ENCODE assay signal across 23 cellular contexts in genomic region chr3:129831503-129831902, GRCh38.
"Had no signal": no experiment of that assay in that cellular context is flagged by ENCODE, and none has a peak within 500 bp of the region (broad histone marks: within the 10 kb centered on the region; RNA-seq: fewer than 3 reads in every experiment).

No MANE protein-coding gene starts in this region.

- H3K36me3 ChIP-seq: Peyer's patch had no signal

- H3K4me3 ChIP-seq: MG63, Peyer's patch had no signal

- H3K9me3 ChIP-seq: MG63, Peyer's patch had no signal

- H3K27ac ChIP-seq: Peyer's patch had no signal

- DNase-seq: activated CD4-positive, alpha-beta T cell treated with anti-CD3 and anti-CD28 coated beads for 48 hours; activated CD4-positive, alpha-beta T cell treated with anti-CD3 and anti-CD28 coated beads, Interleukin-2, amount 50 U/mL, for 4 hours; activated CD4-positive, CD25-positive, alpha-beta regulatory T cell treated with anti-CD3 and anti-CD28 coated beads, Interleukin-2, amount 50 U/mL, for 72 hours; activated CD8-positive, alpha-beta T cell treated with anti-CD3 and anti-CD28 coated beads, Interleukin-2, amount 10 ng/mL, durations not matched to agents 7 days and 5 days; activated effector memory CD4-positive, alpha-beta T cell treated with anti-CD3 and anti-CD28 coated beads, Interleukin-2, amount 50 U/mL, for 16 hours; activated naive CD4-positive, alpha-beta T cell treated with Interleukin-2 at 50 U/mL for 16 hours; activated naive CD8-positive, alpha-beta T cell treated with anti-CD3 and anti-CD28 coated beads, Interleukin-2, amount 50 U/mL, for 24 hours; activated T-cell treated with anti-CD3 and anti-CD28 coated beads, Interleukin-2, amount 50 U/mL, for 4 hours; amygdala; cerebellar nuclear complex; NCI-H146; NCI-H187 treated with DMSO at 0.1 percent for 48 hours; NCI-H2081 treated with DMSO at 0.1 percent for 48 hours; NCI-H2171 treated with DMSO at 0.1 percent for 48 hours; NCI-H345; NCI-H510A; NCI-H526 treated with DMSO at 0.1 percent for 48 hours; OCI-M1; Peyer's patch; SHP77 had no signal

- H3K27me3 ChIP-seq: MG63, Peyer's patch had no signal

- ATAC-seq: activated CD8-positive, alpha-beta T cell treated with anti-CD3 and anti-CD28 coated beads, Interleukin-2, amount 10 ng/mL, durations not matched to agents 7 days and 5 days; activated naive CD4-positive, alpha-beta T cell treated with anti-CD3 and anti-CD28 coated beads, Interleukin-2, amount 50 U/mL, for 72 hours; activated naive CD8-positive, alpha-beta T cell treated with anti-CD3 and anti-CD28 coated beads, Interleukin-2, amount 50 U/mL, for 24 hours; activated T-cell treated with anti-CD3 and anti-CD28 coated beads, Interleukin-2, amount 50 U/mL, for 4 hours; WTC11 had no signal
